ENCODE assay signal across 24 cellular contexts in the genomic region with DNA sequence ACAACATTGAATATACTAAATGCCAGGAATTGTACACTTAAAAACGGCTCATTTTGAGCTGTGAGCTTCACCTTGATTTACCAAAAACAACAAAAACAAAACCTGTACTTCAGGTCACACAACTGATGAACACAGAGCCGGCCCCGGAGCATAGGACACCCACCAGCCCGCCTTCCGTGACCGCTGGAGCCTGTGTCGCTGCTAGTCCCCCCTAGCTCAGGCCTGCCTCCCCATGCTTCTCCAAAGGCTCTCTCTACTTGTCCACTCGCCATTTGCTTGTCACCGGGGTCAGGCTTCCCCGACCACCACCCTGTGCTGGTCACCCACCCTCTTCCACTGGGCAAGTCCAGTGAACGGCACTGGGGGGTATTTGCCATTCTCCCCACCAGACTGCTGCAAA.
A peak's percentile ranks its signal among the peaks of the same experiment; 100 is the strongest.
DNase-seq lines count a peak whose midpoint lies in the region; ATAC-seq and TF ChIP-seq lines count a peak whose summit lies in the region.
"Had no signal": no experiment of that assay in that cellular context is flagged by ENCODE, and none has a peak within 500 bp of the region (broad histone marks: within the 10 kb centered on the region; RNA-seq: fewer than 3 reads in every experiment).

No MANE protein-coding gene starts in this region.

- H3K4me1 Mint-ChIP-seq in immature natural killer cell = peaks cover 54 to 61% of the 10 kb centered on the region in 2 donors
- peaks cover 46% of the 10 kb centered on the region for H3K4me1 Mint-ChIP-seq in stimulated activated memory B cell treated with anti-CD40 and anti-IgM and Interleukin-4, amounts not matched to agents 10 μg/mL and 1 μg/mL and 100 μg/mL, for 72 hours
- H3K4me1 Mint-ChIP-seq: neural crest cell had no signal

- peaks cover 0 to 25% of the 10 kb centered on the region in 2 donors for H3K4me1 ChIP-seq in right atrium auricular region

- peak overlapping the region; percentile 95 to 99 (median 97) for H3K27ac Mint-ChIP-seq in immature natural killer cell
- no peak overlapping the region for H3K27ac Mint-ChIP-seq in stimulated activated memory B cell treated with anti-CD40 and anti-IgM and Interleukin-4, amounts not matched to agents 10 μg/mL and 1 μg/mL and 100 μg/mL, for 72 hours
- H3K27ac Mint-ChIP-seq: activated T-helper 1 cell treated with anti-CD3 and anti-CD28 coated beads, Interleukin-12 subunit alpha, Interleukin-12 subunit beta, Interleukin-2, Interleukin-4 antibody, amounts not matched to agents 30 ng/mL and 10 ng/mL and 1 ng/mL, durations not matched to agents 14 hours and 24 hours and 36 hours had no signal

- no peaks in the 10 kb centered on the region for H3K27me3 ChIP-seq in right atrium auricular region
- H3K27me3 ChIP-seq: thyroid gland had no signal

- H3K36me3 Mint-ChIP-seq in immature natural killer cell = peaks cover 0 to 3% (median 0%) of the 10 kb centered on the region in 3 donors
- H3K36me3 Mint-ChIP-seq in stimulated activated memory B cell treated with anti-CD40 and anti-IgM and Interleukin-4, amounts not matched to agents 10 μg/mL and 1 μg/mL and 100 μg/mL, for 72 hours = no peaks in the 10 kb centered on the region
- H3K36me3 Mint-ChIP-seq: activated naive CD4-positive, alpha-beta T cell treated with anti-CD3 and anti-CD28 coated beads, Interleukin-2, amount 50 U/mL, for 72 hours had no signal

- H3K4me3 Mint-ChIP-seq in immature natural killer cell = peak overlapping the region; percentile 38 to 95 (median 81)
- H3K4me3 Mint-ChIP-seq in stimulated activated memory B cell treated with anti-CD40 and anti-IgM and Interleukin-4, amounts not matched to agents 10 μg/mL and 1 μg/mL and 100 μg/mL, for 72 hours = peak overlapping the region; percentile 11
- H3K4me3 Mint-ChIP-seq: activated T-helper 1 cell treated with anti-CD3 and anti-CD28 coated beads, Interleukin-12 subunit alpha, Interleukin-12 subunit beta, Interleukin-2, Interleukin-4 antibody, amounts not matched to agents 30 ng/mL and 10 ng/mL and 1 ng/mL, durations not matched to agents 14 hours and 24 hours and 36 hours; neural crest cell had no signal

- H3K9me3 Mint-ChIP-seq in immature natural killer cell = no peaks in the 10 kb centered on the region
- no peaks in the 10 kb centered on the region for H3K9me3 Mint-ChIP-seq in stimulated activated memory B cell treated with anti-CD40 and anti-IgM and Interleukin-4, amounts not matched to agents 10 μg/mL and 1 μg/mL and 100 μg/mL, for 72 hours
- H3K9me3 Mint-ChIP-seq: activated naive CD4-positive, alpha-beta T cell treated with anti-CD3 and anti-CD28 coated beads, Interleukin-2, amount 50 U/mL, for 72 hours; activated T-helper 1 cell treated with anti-CD3 and anti-CD28 coated beads, Interleukin-12 subunit alpha, Interleukin-12 subunit beta, Interleukin-2, Interleukin-4 antibody, amounts not matched to agents 30 ng/mL and 10 ng/mL and 1 ng/mL, durations not matched to agents 14 hours and 24 hours and 36 hours; neural crest cell; stimulated activated naive CD8-positive, alpha-beta T cell treated with anti-CD3 and anti-CD28 coated beads, Interleukin-15, amount 100 ng/mL, for 72 hours had no signal

- no peak for ATAC-seq in stimulated activated memory B cell treated with anti-CD40 and anti-IgM and Interleukin-4, amounts not matched to agents 10 μg/mL and 1 μg/mL and 100 μg/mL, for 72 hours
- ATAC-seq in GM18502 (IDR thresholded peaks at IDR 0.05; ENCODE audit: poor library complexity, unreplicated experiment) = no peak
- no peak for ATAC-seq in HG03354 (IDR thresholded peaks at IDR 0.05; ENCODE audit: poor library complexity, severe bottlenecking, unreplicated experiment)
- ATAC-seq: stimulated activated naive CD8-positive, alpha-beta T cell treated with anti-CD3 and anti-CD28 coated beads, Interleukin-15, amount 100 ng/mL, for 72 hours had no signal

- H3K36me3 ChIP-seq in right atrium auricular region = no peaks in the 10 kb centered on the region
- no peaks in the 10 kb centered on the region for H3K36me3 ChIP-seq in KOPT-K1 (ENCODE audit: insufficient read depth, low read length)
- H3K36me3 ChIP-seq: esophagus squamous epithelium, thyroid gland had no signal

- intact Hi-C loops in cardiac septum (cut with DNase I) = no loop called here

- H3K9me3 ChIP-seq in right atrium auricular region (no peaks in the 10 kb centered on the region), KOPT-K1 (ENCODE audit: insufficient read depth, low read length, poor library complexity, severe bottlenecking) (no peaks in the 10 kb centered on the region)
- H3K9me3 ChIP-seq: esophagus squamous epithelium, thyroid gland had no signal

- peak; percentile 60 for DNase-seq in cardiac septum (ENCODE audit: low spot score)
- DNase-seq in right atrium auricular region (ENCODE audit: low spot score) = no peak
- no peak for DNase-seq in immature natural killer cell
- no peak for DNase-seq in dedifferentiated amniotic fluid mesenchymal stem cell (ENCODE audit: extremely low spot score)
- DNase-seq: esophagus squamous epithelium; GF-D8; GOT3; hippocampal formation; KBM-7; MV-4-11; NCI-H146; NCI-H510A; NK-92 treated with Interleukin-12 subunit alpha and Interleukin-12 subunit beta, amount 100 ng/mL, for 24 hours; SIG-M5; stimulated activated naive CD8-positive, alpha-beta T cell treated with anti-CD3 and anti-CD28 coated beads, Interleukin-15, amount 100 ng/mL, for 72 hours; SW 1271; thyroid gland had no signal

- TF ChIP-seq CTCF in right atrium auricular region (IDR thresholded peaks at IDR 0.05) = no peak

- H3K27ac ChIP-seq in right atrium auricular region = no peak overlapping the region
- peak overlapping the region; percentile 85 for H3K27ac ChIP-seq in KOPT-K1 (ENCODE audit: low read depth, low read length, poor library complexity, severe bottlenecking)
- H3K27ac ChIP-seq: esophagus squamous epithelium, thyroid gland had no signal

- no peak overlapping the region for H3K4me3 ChIP-seq in right atrium auricular region
- H3K4me3 ChIP-seq: esophagus squamous epithelium, thyroid gland had no signal

- peaks cover 7 to 16% (median 10%) of the 10 kb centered on the region in 3 donors for H3K27me3 Mint-ChIP-seq in immature natural killer cell (ENCODE audit: low read depth in 3 of 3)
- peaks cover 57% of the 10 kb centered on the region for H3K27me3 Mint-ChIP-seq in stimulated activated memory B cell treated with anti-CD40 and anti-IgM and Interleukin-4, amounts not matched to agents 10 μg/mL and 1 μg/mL and 100 μg/mL, for 72 hours
